ENCODE assay signal across 20 cellular contexts in genomic region chr2:49928541-49928940, GRCh38.
"Had no signal": no experiment of that assay in that cellular context is flagged by ENCODE, and none has a peak within 500 bp of the region (broad histone marks: within the 10 kb centered on the region; RNA-seq: fewer than 3 reads in every experiment).

No MANE protein-coding gene starts in this region.

- H3K27ac ChIP-seq: esophagus squamous epithelium, left lung, ovary, thoracic aorta, tibial nerve, upper lobe of right lung, uterus had no signal

- H3K27me3 Mint-ChIP-seq: effector memory CD8-positive, alpha-beta T cell; stimulated activated memory B cell treated with anti-CD40 and anti-IgM and Interleukin-4, amounts not matched to agents 10 μg/mL and 1 μg/mL and 100 μg/mL, for 72 hours had no signal

- H3K27me3 ChIP-seq: esophagus squamous epithelium, left lung, ovary, tibial nerve, upper lobe of right lung, uterus had no signal

- H3K4me1 Mint-ChIP-seq: natural killer cell; stimulated activated memory B cell treated with anti-CD40 and anti-IgM and Interleukin-4, amounts not matched to agents 10 μg/mL and 1 μg/mL and 100 μg/mL, for 72 hours had no signal

- H3K36me3 ChIP-seq: esophagus squamous epithelium, left lung, ovary, thoracic aorta, tibial nerve, upper lobe of right lung, uterus had no signal

- H3K9me3 ChIP-seq: esophagus squamous epithelium, left lung, ovary, thoracic aorta, tibial nerve, upper lobe of right lung, uterus had no signal

- H3K4me3 Mint-ChIP-seq: effector memory CD8-positive, alpha-beta T cell; natural killer cell; stimulated activated memory B cell treated with anti-CD40 and anti-IgM and Interleukin-4, amounts not matched to agents 10 μg/mL and 1 μg/mL and 100 μg/mL, for 72 hours had no signal

- H3K27ac Mint-ChIP-seq: effector memory CD8-positive, alpha-beta T cell; natural killer cell; stimulated activated memory B cell treated with anti-CD40 and anti-IgM and Interleukin-4, amounts not matched to agents 10 μg/mL and 1 μg/mL and 100 μg/mL, for 72 hours had no signal

- H3K4me1 ChIP-seq: esophagus squamous epithelium, left lung, tibial nerve, upper lobe of right lung, uterus had no signal

- DNase-seq: cortex of kidney; effector memory CD8-positive, alpha-beta T cell; erythroblast; esophagus squamous epithelium; hypothalamus; left lung; mesendoderm; midbrain; natural killer cell; occipital lobe; ovary; posterior cingulate gyrus; stimulated activated CD4-positive, alpha-beta T cell treated with anti-CD3 and anti-CD28 coated beads, Interleukin-4, amount 100 ng/mL, for 4 hours; stimulated activated naive CD8-positive, alpha-beta T cell treated with anti-CD3 and anti-CD28 coated beads, Interleukin-15, Interleukin-2, amounts not matched to agents 100 U/mL and 50 U/mL, for 24 hours; substantia nigra; upper lobe of right lung; uterus had no signal

- H3K9me3 Mint-ChIP-seq: stimulated activated memory B cell treated with anti-CD40 and anti-IgM and Interleukin-4, amounts not matched to agents 10 μg/mL and 1 μg/mL and 100 μg/mL, for 72 hours had no signal

- H3K4me3 ChIP-seq: esophagus squamous epithelium, left lung, ovary, thoracic aorta, tibial nerve, upper lobe of right lung, uterus had no signal

- H3K36me3 Mint-ChIP-seq: natural killer cell; stimulated activated memory B cell treated with anti-CD40 and anti-IgM and Interleukin-4, amounts not matched to agents 10 μg/mL and 1 μg/mL and 100 μg/mL, for 72 hours had no signal
